ENCODE assay signal across 16 cellular contexts in genomic region chr3:179276001-179276400, GRCh38. TPM values are rescaled to one million over a fixed set of nuclear protein-coding genes. Genes with fewer than 3 reads are reported as not detected.
DNase-seq lines count a peak whose midpoint lies in the region; ATAC-seq and TF ChIP-seq lines count a peak whose summit lies in the region.
"Had no signal": no experiment of that assay in that cellular context is flagged by ENCODE, and none has a peak within 500 bp of the region (broad histone marks: within the 10 kb centered on the region; RNA-seq: fewer than 3 reads in every experiment).

No MANE protein-coding gene starts in this region.

- H3K4me3 ChIP-seq in Loucy (ENCODE audit: low read length, poor library complexity, severe bottlenecking), result no peak overlapping the region
- H3K4me3 ChIP-seq in esophagus muscularis mucosa, result no peak overlapping the region
- H3K4me3 ChIP-seq in lower leg skin (ENCODE audit: low read depth, poor library complexity, severe bottlenecking), result no peak overlapping the region

- ATAC-seq in WTC11, result peak; percentile 48
- no peak for ATAC-seq in GM19397 (IDR thresholded peaks at IDR 0.05; ENCODE audit: unreplicated experiment)
- no peak for ATAC-seq in GM18505 (IDR thresholded peaks at IDR 0.05; ENCODE audit: unreplicated experiment)
- ATAC-seq: HCT116, HepG2 had no signal

- H3K36me3 Mint-ChIP-seq in WTC11, result no peaks in the 10 kb centered on the region
- H3K36me3 Mint-ChIP-seq: IgD-negative memory B cell had no signal

- no peak overlapping the region for H3K4me3 Mint-ChIP-seq in WTC11
- H3K4me3 Mint-ChIP-seq: CD4-positive, alpha-beta T cell; HFFc6; IgD-negative memory B cell had no signal

- intact Hi-C loops in esophagus muscularis mucosa (cut with DNase I), result no loop called here
- intact Hi-C loops in lower leg skin (cut with DNase I; ENCODE audit: low total_unique reads), result no loop called here

- H3K27ac ChIP-seq in esophagus muscularis mucosa (replicated peaks in 1 of 4), result no peak overlapping the region
- H3K27ac ChIP-seq: C4-2B had no signal

- H3K4me1 ChIP-seq in Loucy (ENCODE audit: insufficient read depth, low read length, poor library complexity, severe bottlenecking) (no peaks in the 10 kb centered on the region), esophagus muscularis mucosa (no peaks in the 10 kb centered on the region)
- H3K4me1 ChIP-seq: Caco-2 had no signal

- DNase-seq in WTC11 (ENCODE audit: low spot score) (no peak), esophagus muscularis mucosa (ENCODE audit: extremely low spot score) (peak; percentile 29), lower leg skin (ENCODE audit: low spot score in 2 of 2) (no peak)
- DNase-seq: AML-193; Caco-2; CD4-positive, alpha-beta T cell; H7; HFFc6; KG1 had no signal

- H3K4me1 Mint-ChIP-seq in WTC11, result peaks cover 7% of the 10 kb centered on the region
- H3K4me1 Mint-ChIP-seq: IgD-negative memory B cell had no signal

- H3K9me2 ChIP-seq in Loucy (replicated peaks; ENCODE audit: low read depth, low read length), result no peaks in the 10 kb centered on the region

- 67% methylated on average over 3 of the region's 3 CpGs for WGBS in esophagus muscularis mucosa
- WGBS in lower leg skin, 2 donors, result 62 to 68% methylated on average over 3 of the region's 3 CpGs

- H3K4me2 ChIP-seq in Loucy (ENCODE audit: low read depth, low read length, poor library complexity, severe bottlenecking), result no peak overlapping the region

- H3K79me2 ChIP-seq in Loucy (ENCODE audit: insufficient read depth, low read length), result no peaks in the 10 kb centered on the region

- no peaks in the 10 kb centered on the region for H4K20me1 ChIP-seq in Loucy (ENCODE audit: insufficient read depth, low read length, poor library complexity, severe bottlenecking)

- no peaks in the 10 kb centered on the region for H3K9me3 ChIP-seq in Loucy (ENCODE audit: insufficient read depth, low read depth, low read length)
- no peaks in the 10 kb centered on the region for H3K9me3 ChIP-seq in esophagus muscularis mucosa
- H3K9me3 ChIP-seq: Caco-2 had no signal

- H3K9me3 Mint-ChIP-seq in WTC11, result no peaks in the 10 kb centered on the region
- H3K9me3 Mint-ChIP-seq: CD4-positive, alpha-beta T cell; HFFc6; IgD-negative memory B cell had no signal

- no peaks in the 10 kb centered on the region for H3K27me3 Mint-ChIP-seq in WTC11 (ENCODE audit: low read depth)

- no peak overlapping the region for H3K27ac Mint-ChIP-seq in WTC11
- H3K27ac Mint-ChIP-seq: CD4-positive, alpha-beta T cell; HFFc6 had no signal

- no peaks in the 10 kb centered on the region for H3F3A ChIP-seq in Loucy (ENCODE audit: low read depth)

- H3K9ac ChIP-seq in Loucy (ENCODE audit: low read depth, low read length, poor library complexity, severe bottlenecking), result no peak overlapping the region

- CTCF ChIA-PET in WTC11 (lab: Charles Lee), result no interaction called here

- POLR2A ChIA-PET in WTC11 (lab: Charles Lee), result interaction anchor here (0.6 kb wide), 1 partner anchor 841 kb away, joined by 3 read pairs; no protein-coding TSS in a partner anchor

- H3K27me3 ChIP-seq in Loucy (ENCODE audit: insufficient read depth, low read length, poor library complexity, severe bottlenecking) (no peaks in the 10 kb centered on the region), esophagus muscularis mucosa (no peaks in the 10 kb centered on the region)

- TF ChIP-seq EP300 in esophagus muscularis mucosa (IDR thresholded peaks at IDR 0.05), result no peak

- H3K36me3 ChIP-seq in Loucy (ENCODE audit: insufficient read depth, low read length) (no peaks in the 10 kb centered on the region), esophagus muscularis mucosa (no peaks in the 10 kb centered on the region)

- H2AFZ ChIP-seq in Loucy (ENCODE audit: low read length), result peak overlapping the region; percentile 73; the same call in 1 of the 2 replicates

- TF ChIP-seq CTCF in Loucy (conservative IDR thresholded peaks at IDR 0.05; ENCODE audit: low read length) (no peak), WTC11 (IDR thresholded peaks at IDR 0.05) (no peak), esophagus muscularis mucosa (IDR thresholded peaks at IDR 0.05) (no peak), lower leg skin (IDR thresholded peaks at IDR 0.05) (no peak)

- no peak for TF ChIP-seq POLR2A in esophagus muscularis mucosa (IDR thresholded peaks at IDR 0.05; ENCODE audit: low read depth)
- no peak for TF ChIP-seq POLR2A in GM18505 (IDR thresholded peaks at IDR 0.05; ENCODE audit: borderline replicate concordance, extremely low read depth, insufficient read depth, insufficient read length)
- no peak for TF ChIP-seq POLR2A in lower leg skin (IDR thresholded peaks at IDR 0.05)

TF ChIP-seq in WTC11, 78 proteins besides CTCF, POLR2A, EP300 and RAD21:
- TF ChIP-seq CBFB (CRISPR knock-in tag; IDR thresholded peaks at IDR 0.05; ENCODE audit: low read depth) (no peak), NFE2L1 (CRISPR knock-in tag; IDR thresholded peaks at IDR 0.05) (no peak), GTF2I (CRISPR knock-in tag; conservative IDR thresholded peaks at IDR 0.05) (no peak), SMAD3 (CRISPR knock-in tag; IDR thresholded peaks at IDR 0.05; ENCODE audit: borderline replicate concordance) (no peak), ZNF138 (CRISPR knock-in tag; conservative IDR thresholded peaks at IDR 0.05) (no peak), KAT7 (CRISPR knock-in tag; IDR thresholded peaks at IDR 0.05; ENCODE audit: borderline replicate concordance) (no peak)
TF ChIP-seq in WTC11: peak in this region for 0.

RNA-seq across cellular contexts. Expression of gene KCNMB3, which starts 25.1 kb away (rescaled TPM):
- total RNA-seq in WTC11 (2021) (1.7 to 2.3 TPM (median 2.2 TPM) in 3 replicates), esophagus muscularis mucosa (1 to 10 TPM; 1.3 to 4.1 (median 2.9) TPM), lower leg skin (1 to 10 TPM in 2 of 4 donors, under 1 TPM in 2; 0.19 to 1.5 (median 0.87) TPM)

RNA-seq across cellular contexts. Expression of gene ZNF639, which starts 46.8 kb away (rescaled TPM):
- total RNA-seq in WTC11 (2021) (32.3 to 34.8 TPM (median 33.4 TPM) in 3 replicates), esophagus muscularis mucosa (10 to 100 TPM; 50.0 to 78.2 (median 58.8) TPM), lower leg skin (10 to 100 TPM; 19.5 to 36.1 (median 25.1) TPM)
